In the genomic region with DNA sequence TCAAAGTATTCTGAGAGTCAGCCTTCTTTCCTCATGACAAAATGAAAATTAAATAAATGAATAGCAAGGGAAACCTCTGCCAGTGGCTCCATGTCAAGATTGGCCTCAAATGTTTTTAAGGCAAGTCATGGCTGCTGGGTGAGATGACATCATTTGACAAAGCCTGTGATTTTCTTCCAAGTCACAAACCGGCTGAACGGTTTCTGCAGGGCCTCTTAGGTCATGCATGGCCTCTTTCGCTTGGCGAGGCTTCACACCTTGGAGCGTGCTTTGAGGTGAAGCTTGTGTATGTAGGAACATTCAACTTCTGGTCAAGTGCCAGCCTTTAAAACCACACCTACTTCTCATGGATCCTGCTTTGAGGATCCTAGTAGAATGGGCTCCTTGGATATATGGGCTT, we compare ENCODE assay signal across 14 cellular contexts.
DNase-seq lines count a peak whose midpoint lies in the region; ATAC-seq, FAIRE-seq and TF ChIP-seq lines count a peak whose summit lies in the region.
"Had no signal": no experiment of that assay in that cellular context is flagged by ENCODE, and none has a peak within 500 bp of the region (broad histone marks: within the 10 kb centered on the region; RNA-seq: fewer than 3 reads in every experiment).

No MANE protein-coding gene starts in this region.

- no peak overlapping the region for H3K4me3 Mint-ChIP-seq in astrocyte (ENCODE audit: unreplicated experiment)
- H3K4me3 Mint-ChIP-seq: mesothelial cell of epicardium had no signal

- H3K4me3 ChIP-seq in right atrium auricular region = no peak overlapping the region
- no peak overlapping the region for H3K4me3 ChIP-seq in astrocyte (ENCODE audit: insufficient read depth, low read depth, low read length)
- H3K4me3 ChIP-seq: breast epithelium, upper lobe of left lung had no signal

- no peaks in the 10 kb centered on the region for H3K4me1 ChIP-seq in right atrium auricular region
- no peaks in the 10 kb centered on the region for H3K4me1 ChIP-seq in astrocyte (ENCODE audit: insufficient read depth, low read length)
- H3K4me1 ChIP-seq: breast epithelium had no signal

- H3K79me2 ChIP-seq in astrocyte (ENCODE audit: insufficient read depth, low read length) = no peaks in the 10 kb centered on the region

- no peaks in the 10 kb centered on the region for H3K36me3 ChIP-seq in right atrium auricular region
- H3K36me3 ChIP-seq in astrocyte (ENCODE audit: insufficient read depth, low read length) = no peaks in the 10 kb centered on the region
- H3K36me3 ChIP-seq: breast epithelium, upper lobe of left lung had no signal

- H3K9me3 ChIP-seq in right atrium auricular region (peaks cover 0 to 8% of the 10 kb centered on the region in 2 donors), astrocyte (ENCODE audit: insufficient read depth, low read depth, low read length) (no peaks in the 10 kb centered on the region)

- peaks cover 2% of the 10 kb centered on the region for H3K4me1 Mint-ChIP-seq in astrocyte (ENCODE audit: low read depth, unreplicated experiment)

- intact Hi-C loops in Right ventricle myocardium superior (cut with DNase I) = no loop called here

- no peak overlapping the region for H3K4me2 ChIP-seq in astrocyte (ENCODE audit: low read length)

- H3K27me3 ChIP-seq in right atrium auricular region (no peaks in the 10 kb centered on the region), astrocyte (ENCODE audit: insufficient read depth, low read length) (peaks cover 10% of the 10 kb centered on the region)
- H3K27me3 ChIP-seq: breast epithelium, upper lobe of left lung had no signal

- H4K20me1 ChIP-seq in astrocyte (ENCODE audit: insufficient read depth, low read length) = no peaks in the 10 kb centered on the region

- DNase-seq in right atrium auricular region (ENCODE audit: low spot score) (peak; percentile 13), Right ventricle myocardium superior (no peak), astrocyte (ENCODE audit: low read depth) (peak; percentile 60), glomerular visceral epithelial cell (ENCODE audit: extremely low spot score) (peak; percentile 79), activated T-cell treated with anti-CD3 and anti-CD28 coated beads for 4 hours (no peak), NCI-H345 treated with DMSO at 0.1 percent for 48 hours (lab: John Stamatoyannopoulos, UW; ENCODE audit: unreplicated experiment) (no peak), LoVo (ENCODE audit: low spot score) (no peak), HuH-7.5 (ENCODE audit: low spot score) (no peak)
- DNase-seq: DMS153; NCI-H2081 treated with DMSO at 0.1 percent for 48 hours; stimulated activated CD8-positive, alpha-beta memory T cell treated with anti-CD3 and anti-CD28 coated beads, Interleukin-4, amount 100 ng/mL, for 48 hours; upper lobe of left lung had no signal

- H3K27ac Mint-ChIP-seq in astrocyte (ENCODE audit: unreplicated experiment) = no peak overlapping the region
- H3K27ac Mint-ChIP-seq: mesothelial cell of epicardium had no signal

- ATAC-seq in Right ventricle myocardium superior (ENCODE audit: poor library complexity) = no peak

- no peak overlapping the region for H3K9ac ChIP-seq in astrocyte (ENCODE audit: low read length)

- peaks cover 33% of the 10 kb centered on the region for H3K27me3 Mint-ChIP-seq in astrocyte (ENCODE audit: low read depth, unreplicated experiment)

- FAIRE-seq in astrocyte (lab: Jason Lieb, UNC) = no peak

- peaks cover 3% of the 10 kb centered on the region for H3K36me3 Mint-ChIP-seq in astrocyte (ENCODE audit: low read depth, unreplicated experiment)
- H3K36me3 Mint-ChIP-seq: mesothelial cell of epicardium had no signal

- no peak overlapping the region for H3K27ac ChIP-seq in right atrium auricular region
- no peak overlapping the region for H3K27ac ChIP-seq in astrocyte (ENCODE audit: low read depth, low read length)
- H3K27ac ChIP-seq: breast epithelium, upper lobe of left lung had no signal

- H2AFZ ChIP-seq in astrocyte (ENCODE audit: low read depth, low read length) = no peak overlapping the region

- peaks cover 23% of the 10 kb centered on the region for H3K9me3 Mint-ChIP-seq in astrocyte (ENCODE audit: unreplicated experiment)

- TF ChIP-seq CTCF in right atrium auricular region (IDR thresholded peaks at IDR 0.05) (no peak), astrocyte (IDR thresholded peaks at IDR 0.05; ENCODE audit: insufficient read depth, low read depth, low read length) (no peak)

Comparison
In these comparisons a context has a peak if more than half of its experiments do, and no peak if none do; other contexts are left out.
1. DNase-seq: peak in right atrium auricular region (single experiment), astrocyte (single experiment) and glomerular visceral epithelial cell (single experiment); none in Right ventricle myocardium superior (single experiment), activated T-cell treated with anti-CD3 and anti-CD28 coated beads for 4 hours (single experiment), NCI-H345 treated with DMSO at 0.1 percent for 48 hours (single experiment), LoVo (single experiment) and HuH-7.5 (single experiment).